ENCODE assay signal across 8 cellular contexts in genomic region chr14:73887116-73887490, GRCh38. TPM values are rescaled to one million over a fixed set of nuclear protein-coding genes. Genes with fewer than 3 reads are reported as not detected.
DNase-seq lines count a peak whose midpoint lies in the region; ATAC-seq and TF ChIP-seq lines count a peak whose summit lies in the region.

No MANE protein-coding gene starts in this region.

- peaks cover 21% of the 10 kb centered on the region for H4K20me1 ChIP-seq in neural progenitor cell (ENCODE audit: low read depth)

- peak overlapping the region; percentile 89 for H3K27ac ChIP-seq in neural progenitor cell

- no peak for TF ChIP-seq CTCF in epithelial cell of proximal tubule (conservative IDR thresholded peaks at IDR 0.05; ENCODE audit: low read depth, low read length)
- TF ChIP-seq CTCF in neural progenitor cell (IDR thresholded peaks at IDR 0.05): no peak

- DNase-seq in activated naive CD4-positive, alpha-beta T cell treated with anti-CD3 and anti-CD28 coated beads, Interleukin-2, amount 10 ng/mL, durations not matched to agents 7 days and 5 days: no peak
- no peak for DNase-seq in activated naive CD4-positive, alpha-beta T cell treated with Interleukin-2 at 50 U/mL for 16 hours
- DNase-seq in epithelial cell of proximal tubule (ENCODE audit: low read depth) (no peak), neural progenitor cell (ENCODE audit: low spot score) (no peak), NCI-H2196 (lab: John Stamatoyannopoulos, UW; ENCODE audit: unreplicated experiment) (no peak), mucosa of gallbladder (ENCODE audit: low spot score) (no peak)

- peaks cover 14% of the 10 kb centered on the region for H3K36me3 Mint-ChIP-seq in activated naive CD4-positive, alpha-beta T cell treated with anti-CD3 and anti-CD28 coated beads, Interleukin-2, amount 10 ng/mL, durations not matched to agents 7 days and 5 days
- H3K36me3 Mint-ChIP-seq in neural progenitor cell: peaks cover 7% of the 10 kb centered on the region

- no peaks in the 10 kb centered on the region for H3K27me3 Mint-ChIP-seq in activated naive CD4-positive, alpha-beta T cell treated with anti-CD3 and anti-CD28 coated beads, Interleukin-2, amount 10 ng/mL, durations not matched to agents 7 days and 5 days
- peaks cover 2% of the 10 kb centered on the region for H3K27me3 Mint-ChIP-seq in neural progenitor cell (ENCODE audit: insufficient read depth, low read depth)

- H2AFZ ChIP-seq in neural progenitor cell (replicated peaks): peak overlapping the region; percentile 89

- H3K4me3 Mint-ChIP-seq in activated naive CD4-positive, alpha-beta T cell treated with anti-CD3 and anti-CD28 coated beads, Interleukin-2, amount 10 ng/mL, durations not matched to agents 7 days and 5 days: peak overlapping the region; percentile 98
- H3K4me3 Mint-ChIP-seq in neural progenitor cell: peak overlapping the region; percentile 95

- H3K4me1 ChIP-seq in neural progenitor cell: peaks cover 10% of the 10 kb centered on the region

- H3K4me1 Mint-ChIP-seq in activated naive CD4-positive, alpha-beta T cell treated with anti-CD3 and anti-CD28 coated beads, Interleukin-2, amount 10 ng/mL, durations not matched to agents 7 days and 5 days: peaks cover 54% of the 10 kb centered on the region
- H3K4me1 Mint-ChIP-seq in neural progenitor cell: peaks cover 35% of the 10 kb centered on the region

- H3K9ac ChIP-seq in neural progenitor cell: peak overlapping the region; percentile 76

- no peaks in the 10 kb centered on the region for H3K9me3 Mint-ChIP-seq in activated naive CD4-positive, alpha-beta T cell treated with anti-CD3 and anti-CD28 coated beads, Interleukin-2, amount 10 ng/mL, durations not matched to agents 7 days and 5 days
- no peaks in the 10 kb centered on the region for H3K9me3 Mint-ChIP-seq in neural progenitor cell

- H3F3A ChIP-seq in neural progenitor cell (ENCODE audit: low read depth): peaks cover 29% of the 10 kb centered on the region

- H3K4me2 ChIP-seq in neural progenitor cell: peak overlapping the region; percentile 94

- H3K79me2 ChIP-seq in neural progenitor cell (ENCODE audit: low read depth): peaks cover 69% of the 10 kb centered on the region

- H3K36me3 ChIP-seq in neural progenitor cell: no peaks in the 10 kb centered on the region

- CTCF ChIA-PET in activated naive CD4-positive, alpha-beta T cell treated with anti-CD3 and anti-CD28 coated beads, Interleukin-2, amount 10 ng/mL, durations not matched to agents 7 days and 5 days (lab: Charles Lee): no interaction called here

- H3K27me3 ChIP-seq in neural progenitor cell: no peaks in the 10 kb centered on the region

- ATAC-seq in HG03039 (IDR thresholded peaks at IDR 0.05; ENCODE audit: unreplicated experiment) (peak; percentile 8), SK-N-SH treated with all-trans-retinoic acid at 6 μM for 48 hours (peak; percentile 54)

- peak overlapping the region; percentile 97 for H3K27ac Mint-ChIP-seq in activated naive CD4-positive, alpha-beta T cell treated with anti-CD3 and anti-CD28 coated beads, Interleukin-2, amount 10 ng/mL, durations not matched to agents 7 days and 5 days
- H3K27ac Mint-ChIP-seq in neural progenitor cell: peak overlapping the region; percentile 52

- H3K4me3 ChIP-seq in epithelial cell of proximal tubule (ENCODE audit: low read depth, low read length): peak overlapping the region; percentile 92
- H3K4me3 ChIP-seq in neural progenitor cell: peak overlapping the region; percentile 82

- H3K9me3 ChIP-seq in neural progenitor cell (ENCODE audit: low read depth): no peaks in the 10 kb centered on the region

TF ChIP-seq in SK-N-SH treated with all-trans-retinoic acid at 6 μM for 48 hours, 23 proteins besides CTCF, POLR2A, EP300 and RAD21:
- TF ChIP-seq ZNF565 (CRISPR knock-in tag; conservative IDR thresholded peaks at IDR 0.05; ENCODE audit: low read depth) (no peak), PATZ1 (CRISPR knock-in tag; IDR thresholded peaks at IDR 0.05; ENCODE audit: borderline replicate concordance) (no peak), ZNF70 (CRISPR knock-in tag; IDR thresholded peaks at IDR 0.05) (no peak)

RNA-seq across cellular contexts. Expression of gene ZNF410, which starts 0.4 kb away (rescaled TPM):
- total RNA-seq in epithelial cell of proximal tubule: 43.8 and 52.9 TPM in 2 replicates
- 55.1 and 56.4 TPM in 2 replicates for total RNA-seq in neural progenitor cell (ENCODE audit: low replicate concordance)
- 39.1 TPM for total RNA-seq in mucosa of gallbladder

RNA-seq across cellular contexts. Expression of gene PTGR2, which starts 35.5 kb away (rescaled TPM):
- total RNA-seq in epithelial cell of proximal tubule (4.8 and 5.4 TPM in 2 replicates), neural progenitor cell (ENCODE audit: low replicate concordance) (18.8 and 87.2 TPM in 2 replicates), mucosa of gallbladder (13.4 TPM)
